39 cellular contexts compared by ENCODE assay signal in genomic region chr1:233465745-233466343, GRCh38.
"Had no signal": no experiment of that assay in that cellular context is flagged by ENCODE, and none has a peak within 500 bp of the region (broad histone marks: within the 10 kb centered on the region; RNA-seq: fewer than 3 reads in every experiment).

No MANE protein-coding gene starts in this region.

- ATAC-seq: activated naive CD4-positive, alpha-beta T cell treated with anti-CD3 and anti-CD28 coated beads, Interleukin-2, amount 50 U/mL, for 72 hours; activated naive CD8-positive, alpha-beta T cell treated with anti-CD3 and anti-CD28 coated beads, Interleukin-2, amount 50 U/mL, for 24 hours; activated T-cell treated with anti-CD3 and anti-CD28 coated beads, Interleukin-2, amount 50 U/mL, for 4 hours; activated T-cell treated with anti-CD3 and anti-CD28 coated beads, Interleukin-2, amount 50 U/mL, for 72 hours; activated T-helper 17 cell treated with anti-CD3 and anti-CD28 coated beads, Interleukin-2, amount 50 U/mL, for 72 hours; body of pancreas had no signal

- H3K4me1 Mint-ChIP-seq: activated naive CD4-positive, alpha-beta T cell treated with anti-CD3 and anti-CD28 coated beads, Interleukin-2, amount 10 ng/mL, durations not matched to agents 7 days and 5 days; activated naive CD4-positive, alpha-beta T cell treated with anti-CD3 and anti-CD28 coated beads, Interleukin-2, amount 50 U/mL, for 24 hours; activated naive CD8-positive, alpha-beta T cell treated with anti-CD3 and anti-CD28 coated beads for 36 hours; activated naive CD8-positive, alpha-beta T cell treated with anti-CD3 and anti-CD28 coated beads, Interleukin-2, amount 10 ng/mL, durations not matched to agents 7 days and 5 days; activated naive CD8-positive, alpha-beta T cell treated with anti-CD3 and anti-CD28 coated beads, Interleukin-2, amount 50 U/mL, for 24 hours; activated T-helper 17 cell treated with anti-CD3 and anti-CD28 coated beads, Interleukin-2, amount 50 U/mL, for 72 hours; central memory CD8-positive, alpha-beta T cell had no signal

- H3K27ac ChIP-seq: adrenal gland, ascending aorta, body of pancreas, brain microvascular endothelial cell, breast epithelium, cardiac muscle cell had no signal

- H3K4me3 ChIP-seq: adrenal gland, ascending aorta, body of pancreas, breast epithelium, cardiac muscle cell had no signal

- H3K27me3 ChIP-seq: adrenal gland, ascending aorta, body of pancreas, brain microvascular endothelial cell, breast epithelium, cardiac muscle cell had no signal

- FAIRE-seq: astrocyte, bronchial epithelial cell had no signal

- H3K27me3 Mint-ChIP-seq: activated naive CD4-positive, alpha-beta T cell treated with anti-CD3 and anti-CD28 coated beads, Interleukin-2, amount 10 ng/mL, durations not matched to agents 7 days and 5 days; activated naive CD8-positive, alpha-beta T cell treated with anti-CD3 and anti-CD28 coated beads for 36 hours; activated naive CD8-positive, alpha-beta T cell treated with anti-CD3 and anti-CD28 coated beads, Interleukin-2, amount 10 ng/mL, durations not matched to agents 7 days and 5 days had no signal

- H3K36me3 ChIP-seq: adrenal gland, ascending aorta, brain microvascular endothelial cell, breast epithelium, cardiac muscle cell had no signal

- H3K9me3 Mint-ChIP-seq: activated naive CD4-positive, alpha-beta T cell treated with anti-CD3 and anti-CD28 coated beads for 36 hours; activated naive CD4-positive, alpha-beta T cell treated with anti-CD3 and anti-CD28 coated beads, Interleukin-2, amount 10 ng/mL, durations not matched to agents 7 days and 5 days; activated naive CD4-positive, alpha-beta T cell treated with anti-CD3 and anti-CD28 coated beads, Interleukin-2, amount 50 U/mL, for 24 hours; activated naive CD4-positive, alpha-beta T cell treated with anti-CD3 and anti-CD28 coated beads, Interleukin-2, amount 50 U/mL, for 72 hours; activated naive CD8-positive, alpha-beta T cell treated with anti-CD3 and anti-CD28 coated beads for 36 hours; activated naive CD8-positive, alpha-beta T cell treated with anti-CD3 and anti-CD28 coated beads, Interleukin-2, amount 10 ng/mL, durations not matched to agents 7 days and 5 days; activated naive CD8-positive, alpha-beta T cell treated with anti-CD3 and anti-CD28 coated beads, Interleukin-2, amount 50 U/mL, for 24 hours; activated T-cell treated with anti-CD3 and anti-CD28 coated beads, Interleukin-2, amount 50 U/mL, for 24 hours; activated T-cell treated with anti-CD3 and anti-CD28 coated beads, Interleukin-2, amount 50 U/mL, for 4 hours; activated T-cell treated with anti-CD3 and anti-CD28 coated beads, Interleukin-2, amount 50 U/mL, for 72 hours; activated T-helper 1 cell treated with anti-CD3 and anti-CD28 coated beads, Interleukin-12 subunit alpha, Interleukin-12 subunit beta, Interleukin-2, Interleukin-4 antibody, amounts not matched to agents 30 ng/mL and 10 ng/mL and 1 ng/mL, durations not matched to agents 14 hours and 24 hours and 36 hours; activated T-helper 17 cell treated with anti-CD3 and anti-CD28 coated beads, Interleukin-2, amount 50 U/mL, for 72 hours; activated T-helper 2 cell treated with anti-CD3 and anti-CD28 coated beads, Interferon-gamma antibody, Interleukin-2, Interleukin-4, amounts not matched to agents 10 μg/mL and 5 μg/mL and 100 μg/mL, durations not matched to agents 14 hours and 24 hours and 36 hours; central memory CD8-positive, alpha-beta T cell had no signal

- H3K36me3 Mint-ChIP-seq: activated naive CD4-positive, alpha-beta T cell treated with anti-CD3 and anti-CD28 coated beads, Interleukin-2, amount 10 ng/mL, durations not matched to agents 7 days and 5 days; activated naive CD4-positive, alpha-beta T cell treated with anti-CD3 and anti-CD28 coated beads, Interleukin-2, amount 50 U/mL, for 24 hours; activated naive CD4-positive, alpha-beta T cell treated with anti-CD3 and anti-CD28 coated beads, Interleukin-2, amount 50 U/mL, for 72 hours; activated naive CD8-positive, alpha-beta T cell; activated naive CD8-positive, alpha-beta T cell treated with anti-CD3 and anti-CD28 coated beads for 36 hours; activated naive CD8-positive, alpha-beta T cell treated with anti-CD3 and anti-CD28 coated beads, Interleukin-2, amount 10 ng/mL, durations not matched to agents 7 days and 5 days; brain had no signal

- H3K4me3 Mint-ChIP-seq: activated naive CD4-positive, alpha-beta T cell treated with anti-CD3 and anti-CD28 coated beads for 36 hours; activated naive CD4-positive, alpha-beta T cell treated with anti-CD3 and anti-CD28 coated beads, Interleukin-2, amount 10 ng/mL, durations not matched to agents 7 days and 5 days; activated naive CD4-positive, alpha-beta T cell treated with anti-CD3 and anti-CD28 coated beads, Interleukin-2, amount 50 U/mL, for 24 hours; activated naive CD8-positive, alpha-beta T cell; activated naive CD8-positive, alpha-beta T cell treated with anti-CD3 and anti-CD28 coated beads for 36 hours; activated naive CD8-positive, alpha-beta T cell treated with anti-CD3 and anti-CD28 coated beads, Interleukin-2, amount 10 ng/mL, durations not matched to agents 7 days and 5 days; activated naive CD8-positive, alpha-beta T cell treated with anti-CD3 and anti-CD28 coated beads, Interleukin-2, amount 50 U/mL, for 24 hours; activated T-cell treated with anti-CD3 and anti-CD28 coated beads, Interleukin-2, amount 50 U/mL, for 24 hours; activated T-cell treated with anti-CD3 and anti-CD28 coated beads, Interleukin-2, amount 50 U/mL, for 4 hours; activated T-cell treated with anti-CD3 and anti-CD28 coated beads, Interleukin-2, amount 50 U/mL, for 72 hours; activated T-helper 1 cell treated with anti-CD3 and anti-CD28 coated beads, Interleukin-12 subunit alpha, Interleukin-12 subunit beta, Interleukin-2, Interleukin-4 antibody, amounts not matched to agents 30 ng/mL and 10 ng/mL and 1 ng/mL, durations not matched to agents 14 hours and 24 hours and 36 hours; activated T-helper 17 cell treated with anti-CD3 and anti-CD28 coated beads, Interleukin-2, amount 50 U/mL, for 72 hours; brain; central memory CD8-positive, alpha-beta T cell had no signal

- H3K27ac Mint-ChIP-seq: activated naive CD4-positive, alpha-beta T cell treated with anti-CD3 and anti-CD28 coated beads for 36 hours; activated naive CD4-positive, alpha-beta T cell treated with anti-CD3 and anti-CD28 coated beads, Interleukin-2, amount 10 ng/mL, durations not matched to agents 7 days and 5 days; activated naive CD4-positive, alpha-beta T cell treated with anti-CD3 and anti-CD28 coated beads, Interleukin-2, amount 50 U/mL, for 24 hours; activated naive CD4-positive, alpha-beta T cell treated with anti-CD3 and anti-CD28 coated beads, Interleukin-2, amount 50 U/mL, for 72 hours; activated naive CD8-positive, alpha-beta T cell; activated naive CD8-positive, alpha-beta T cell treated with anti-CD3 and anti-CD28 coated beads for 36 hours; activated naive CD8-positive, alpha-beta T cell treated with anti-CD3 and anti-CD28 coated beads, Interleukin-2, amount 10 ng/mL, durations not matched to agents 7 days and 5 days; activated naive CD8-positive, alpha-beta T cell treated with anti-CD3 and anti-CD28 coated beads, Interleukin-2, amount 50 U/mL, for 24 hours; activated T-cell treated with anti-CD3 and anti-CD28 coated beads, Interleukin-2, amount 50 U/mL, for 24 hours; activated T-cell treated with anti-CD3 and anti-CD28 coated beads, Interleukin-2, amount 50 U/mL, for 72 hours; activated T-helper 1 cell treated with anti-CD3 and anti-CD28 coated beads, Interleukin-12 subunit alpha, Interleukin-12 subunit beta, Interleukin-2, Interleukin-4 antibody, amounts not matched to agents 30 ng/mL and 10 ng/mL and 1 ng/mL, durations not matched to agents 14 hours and 24 hours and 36 hours; activated T-helper 17 cell treated with anti-CD3 and anti-CD28 coated beads, Interleukin-2, amount 50 U/mL, for 72 hours; activated T-helper 2 cell treated with anti-CD3 and anti-CD28 coated beads, Interferon-gamma antibody, Interleukin-2, Interleukin-4, amounts not matched to agents 10 μg/mL and 5 μg/mL and 100 μg/mL, durations not matched to agents 14 hours and 24 hours and 36 hours; brain had no signal

- H3K9me3 ChIP-seq: adrenal gland, ascending aorta had no signal

- DNase-seq: activated effector memory CD4-positive, alpha-beta T cell treated with anti-CD3 and anti-CD28 coated beads, Interleukin-2, amount 50 U/mL, for 16 hours; activated effector memory CD4-positive, alpha-beta T cell treated with Interleukin-2 at 50 U/mL for 16 hours; activated gamma-delta T cell; activated gamma-delta T cell treated with Interleukin-2 at 50 U/mL for 16 hours; activated naive CD4-positive, alpha-beta T cell; activated naive CD4-positive, alpha-beta T cell treated with anti-CD3 and anti-CD28 coated beads for 36 hours; activated naive CD4-positive, alpha-beta T cell treated with anti-CD3 and anti-CD28 coated beads, Interleukin-2, amount 10 ng/mL, durations not matched to agents 7 days and 5 days; activated naive CD4-positive, alpha-beta T cell treated with anti-CD3 and anti-CD28 coated beads, Interleukin-2, amount 50 U/mL, for 16 hours; activated naive CD4-positive, alpha-beta T cell treated with Interleukin-2 at 50 U/mL for 16 hours; activated naive CD8-positive, alpha-beta T cell treated with anti-CD3 and anti-CD28 coated beads for 36 hours; activated naive CD8-positive, alpha-beta T cell treated with anti-CD3 and anti-CD28 coated beads, Interleukin-2, amount 10 ng/mL, durations not matched to agents 7 days and 5 days; activated naive CD8-positive, alpha-beta T cell treated with anti-CD3 and anti-CD28 coated beads, Interleukin-2, amount 50 U/mL, for 24 hours; activated T-cell treated with anti-CD3 and anti-CD28 coated beads, Interleukin-2, amount 50 U/mL, for 1 hour; activated T-cell treated with anti-CD3 and anti-CD28 coated beads, Interleukin-2, amount 50 U/mL, for 24 hours; activated T-cell treated with anti-CD3 and anti-CD28 coated beads, Interleukin-2, amount 50 U/mL, for 4 hours; activated T-cell treated with anti-CD3 and anti-CD28 coated beads, Interleukin-2, amount 50 U/mL, for 48 hours; activated T-cell treated with anti-CD3 and anti-CD28 coated beads, Interleukin-2, amount 50 U/mL, for 72 hours; adrenal gland; amniotic stem cell; amygdala; anterior cingulate cortex; body of pancreas; brain microvascular endothelial cell; caudate nucleus; central memory CD4-positive, alpha-beta T cell; cerebellar nuclear complex had no signal

- H3K4me1 ChIP-seq: adrenal gland, ascending aorta, body of pancreas, breast epithelium had no signal
